In the genomic region with DNA sequence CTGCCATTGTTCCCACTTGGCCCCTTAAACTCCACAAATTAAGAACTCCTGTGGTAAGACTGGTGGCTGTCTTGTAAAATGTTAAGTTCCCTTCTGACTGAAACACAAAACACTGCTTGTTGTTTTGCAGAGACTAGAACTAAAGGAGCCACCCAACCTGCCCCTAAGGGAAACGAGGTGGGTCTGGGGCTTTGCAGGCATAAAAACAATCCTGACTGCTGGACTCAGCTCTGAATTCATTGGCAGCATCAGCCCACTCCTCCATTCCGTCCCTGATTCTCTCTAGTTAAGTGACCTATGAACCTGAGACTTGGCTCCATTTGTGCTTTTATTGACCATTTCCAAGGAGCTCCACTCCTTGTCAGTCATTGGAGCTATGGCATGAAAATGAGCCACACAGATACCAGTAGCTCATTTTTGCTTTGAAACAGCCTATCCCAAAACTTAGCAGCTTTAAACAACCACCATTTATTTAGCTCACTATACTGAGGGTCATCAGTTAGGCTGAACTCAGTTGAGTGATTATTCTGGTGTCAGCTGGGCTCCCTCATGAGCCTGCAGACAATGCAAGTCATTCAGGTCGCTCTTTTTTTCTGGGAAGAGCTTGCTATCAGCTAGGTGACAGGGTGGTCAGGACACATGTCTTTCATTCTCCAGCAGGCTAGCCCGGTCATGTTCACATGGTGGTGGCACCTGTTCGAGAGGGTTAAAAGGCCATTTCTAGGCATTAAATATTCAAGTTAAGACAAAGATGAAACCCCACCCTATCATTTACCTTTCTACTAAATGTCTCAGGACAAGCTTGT, we compare ENCODE assay signal across 17 cellular contexts.
DNase-seq lines count a peak whose midpoint lies in the region; TF ChIP-seq lines count a peak whose summit lies in the region.
"Had no signal": no experiment of that assay in that cellular context is flagged by ENCODE, and none has a peak within 500 bp of the region (broad histone marks: within the 10 kb centered on the region; RNA-seq: fewer than 3 reads in every experiment).

No MANE protein-coding gene starts in this region.

- no peaks in the 10 kb centered on the region for H3K27me3 Mint-ChIP-seq in nephron progenitor cell (ENCODE audit: low read depth, poor library complexity)

- DNase-seq in ELF-1 (ENCODE audit: low read depth, low spot score) (peak; percentile 53), SK-MEL-5 (ENCODE audit: low read depth, low spot score) (peak; percentile 88), foreskin melanocyte (peak; percentile 24), nephron progenitor cell (no peak), GM19240 (ENCODE audit: insufficient read length, low spot score) (no peak), KG1 (lab: John Stamatoyannopoulos, UW) (no peak), A673 (ENCODE audit: low spot score) (no peak), kidney glomerular epithelial cell (lab: John Stamatoyannopoulos, UW) (no peak)
- DNase-seq: BE2C; CD4-positive, alpha-beta memory T cell; COR-L47; DMS153; DMS79 treated with DMSO at 0.1 percent for 48 hours; EL; GDM1 had no signal

- no peaks in the 10 kb centered on the region for H3K9me3 ChIP-seq in A673 (ENCODE audit: low read depth, low read length, poor library complexity, severe bottlenecking)
- H3K9me3 ChIP-seq: BE2C had no signal

- H3K27ac ChIP-seq in A673 (ENCODE audit: low read depth, low read length, poor library complexity, severe bottlenecking): no peak overlapping the region
- H3K27ac ChIP-seq: C4-2B, HL-60 had no signal

- BruUV-seq in A673 (replicated peaks; lab: Mats Ljungman, UMichigan): no TSS peak

- CTCF ChIA-PET in A673 (lab: Charles Lee): no interaction called here

- H3K4me1 ChIP-seq in A673 (ENCODE audit: insufficient read depth, low read length, poor library complexity, severe bottlenecking): no peaks in the 10 kb centered on the region

- peaks cover 11% of the 10 kb centered on the region for H3K4me1 Mint-ChIP-seq in nephron progenitor cell
- H3K4me1 Mint-ChIP-seq: CD4-positive, alpha-beta memory T cell had no signal

- H3K4me3 ChIP-seq in A673 (ENCODE audit: low read depth, low read length, poor library complexity, severe bottlenecking): no peak overlapping the region

- in situ Hi-C loops in SK-MEL-5 (cut with HindIII; ENCODE audit: low pct_unique_long_range_greater_than_20kb, low sequenced_read_pairs): no loop called here

- no peaks in the 10 kb centered on the region for H3K36me3 Mint-ChIP-seq in nephron progenitor cell (ENCODE audit: low read depth)
- H3K36me3 Mint-ChIP-seq: CD4-positive, alpha-beta memory T cell had no signal

- H3K27ac Mint-ChIP-seq in nephron progenitor cell: peak overlapping the region; percentile 31
- H3K27ac Mint-ChIP-seq: CD4-positive, alpha-beta memory T cell had no signal

- POLR2A ChIA-PET in A673 (lab: Charles Lee; ENCODE audit: low non-redundant PET): no interaction called here

- intact Hi-C loops in A673 (cut with micrococcal nuclease; ENCODE audit: unreplicated experiment): no loop called here

- no peaks in the 10 kb centered on the region for H3K9me3 Mint-ChIP-seq in nephron progenitor cell

- no peaks in the 10 kb centered on the region for H3K36me3 ChIP-seq in A673 (ENCODE audit: insufficient read depth, low read length, poor library complexity, severe bottlenecking)
- H3K36me3 ChIP-seq: BE2C had no signal

- TF ChIP-seq CTCF in nephron progenitor cell (IDR thresholded peaks at IDR 0.05) (no peak), A673 (conservative IDR thresholded peaks at IDR 0.05; ENCODE audit: low read depth, low read length) (no peak)

- no peak overlapping the region for H3K4me3 Mint-ChIP-seq in nephron progenitor cell
- H3K4me3 Mint-ChIP-seq: CD4-positive, alpha-beta memory T cell had no signal

- no peaks in the 10 kb centered on the region for H3K27me3 ChIP-seq in A673 (replicated peaks; ENCODE audit: insufficient read depth, low read depth, low read length, poor library complexity)
- H3K27me3 ChIP-seq: BE2C had no signal

Comparison
In these comparisons a context has a peak if more than half of its experiments do, and no peak if none do; other contexts are left out.
1. DNase-seq: peak in ELF-1 (single experiment), SK-MEL-5 (single experiment) and foreskin melanocyte (single experiment); none in nephron progenitor cell (single experiment), GM19240 (single experiment), KG1 (single experiment), A673 (single experiment) and kidney glomerular epithelial cell (single experiment).